Comparison of ENCODE assay signal across 15 cellular contexts in the genomic region with DNA sequence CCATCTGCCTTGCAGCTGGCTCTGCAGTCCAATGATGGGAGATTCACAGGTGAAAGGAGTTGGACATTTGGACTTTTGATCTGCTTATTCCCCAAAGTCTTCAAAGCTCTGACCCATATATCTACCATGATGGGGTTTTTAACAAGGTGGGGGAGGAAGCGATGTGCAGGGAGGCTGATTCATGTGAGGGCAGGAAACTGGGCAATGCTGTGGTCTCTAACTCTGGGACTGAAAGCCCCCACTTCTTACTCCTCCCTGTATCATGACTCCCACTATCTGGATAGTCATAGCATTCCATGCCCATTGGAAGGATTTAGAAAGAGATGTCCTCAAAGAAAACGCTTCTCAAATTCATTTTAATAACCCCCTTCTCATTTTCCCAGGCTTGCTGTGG. TPM values are rescaled to one million over a fixed set of nuclear protein-coding genes. Genes with fewer than 3 reads are reported as not detected.
"Had no signal": no experiment of that assay in that cellular context is flagged by ENCODE, and none has a peak within 500 bp of the region (broad histone marks: within the 10 kb centered on the region; RNA-seq: fewer than 3 reads in every experiment).

No MANE protein-coding gene starts in this region.

- H3K4me1 ChIP-seq: esophagus squamous epithelium had no signal

- H3K36me3 ChIP-seq: esophagus squamous epithelium, pancreas had no signal

- H3K4me3 ChIP-seq: esophagus squamous epithelium, pancreas had no signal

- DNase-seq: activated CD4-positive, alpha-beta T cell treated with anti-CD3 and anti-CD28 coated beads for 1 hour; activated CD4-positive, alpha-beta T cell treated with anti-CD3 and anti-CD28 coated beads, Interleukin-2, amount 50 U/mL, for 4 hours; activated naive CD4-positive, alpha-beta T cell treated with Interleukin-2 at 50 U/mL for 16 hours; activated T-cell treated with anti-CD3 and anti-CD28 coated beads, Interleukin-2, amount 50 U/mL, for 1 hour; effector CD8-positive, alpha-beta T cell; esophagus squamous epithelium; left ventricle myocardium superior; pancreas; stimulated activated CD4-positive, alpha-beta T cell treated with anti-CD3 and anti-CD28 coated beads, Interleukin-4, amount 100 ng/mL, for 4 hours; stimulated activated naive B cell treated with anti-CD40 and anti-IgM and Interleukin-4, amounts not matched to agents 10 μg/mL and 1 μg/mL and 100 μg/mL, for 72 hours had no signal

- FAIRE-seq: bronchial epithelial cell, pancreas had no signal

- H3K27ac ChIP-seq: esophagus squamous epithelium, pancreas had no signal

- H3K9me3 ChIP-seq: esophagus squamous epithelium, pancreas had no signal

RNA-seq across cellular contexts. Expression of a gene that starts 16.3 kb away (rescaled TPM):
- total RNA-seq: activated T-helper 2 cell treated with anti-CD3 and anti-CD28 coated beads, Interferon-gamma antibody, Interleukin-2, Interleukin-4, amounts not matched to agents 10 μg/mL and 5 μg/mL and 100 μg/mL, durations not matched to agents 14 hours and 24 hours and 36 hours; bronchial epithelial cell; chondrocyte; left ventricle myocardium superior; mononuclear cell; pancreas; sciatic nerve had no signal
- polyA plus RNA-seq: pancreas had no signal

RNA-seq across cellular contexts. Expression of a gene that starts 30.4 kb away (rescaled TPM):
- total RNA-seq: bronchial epithelial cell had no signal
